In genomic region chr2:236055471-236055870, GRCh38 we compare ENCODE assay signal across 20 cellular contexts.
DNase-seq lines count a peak whose midpoint lies in the region; ATAC-seq, FAIRE-seq and TF ChIP-seq lines count a peak whose summit lies in the region.
"Had no signal": no experiment of that assay in that cellular context is flagged by ENCODE, and none has a peak within 500 bp of the region (broad histone marks: within the 10 kb centered on the region; RNA-seq: fewer than 3 reads in every experiment).

No MANE protein-coding gene starts in this region.

- H3K36me3 ChIP-seq in mucosa of descending colon (ENCODE audit: low read depth), result no peaks in the 10 kb centered on the region
- H3K36me3 ChIP-seq in prostate gland, result no peaks in the 10 kb centered on the region

- H3K9me3 ChIP-seq in mucosa of descending colon, result no peaks in the 10 kb centered on the region
- H3K9me3 ChIP-seq in prostate gland, result no peaks in the 10 kb centered on the region

- H3K27ac ChIP-seq in VCaP (peak overlapping the region; percentile 34; the same call in 1 of the 2 replicates), prostate gland (no peak overlapping the region)
- H3K27ac ChIP-seq: HL-60 had no signal

- TF ChIP-seq POLR2A in prostate gland (IDR thresholded peaks at IDR 0.05), result no peak
- no peak for TF ChIP-seq POLR2A in GM12891 (IDR thresholded peaks at IDR 0.05; ENCODE audit: low read depth, low read length)

- H3K4me1 ChIP-seq in mucosa of descending colon (ENCODE audit: low read depth), result no peaks in the 10 kb centered on the region
- H3K4me1 ChIP-seq in prostate gland (replicated peaks), result no peaks in the 10 kb centered on the region

- H3K4me3 ChIP-seq in mucosa of descending colon, result no peak overlapping the region
- no peak overlapping the region for H3K4me3 ChIP-seq in prostate gland

- intact Hi-C loops in left colon (cut with DNase I, micrococcal nuclease) (no loop called here), mucosa of descending colon (cut with DNase I, micrococcal nuclease) (no loop called here), prostate gland (cut with DNase I) (no loop called here)

- H3K27me3 ChIP-seq in prostate gland (replicated peaks; ENCODE audit: insufficient read depth), result no peaks in the 10 kb centered on the region

- ATAC-seq in left colon (peak; percentile 61), mucosa of descending colon (peak; percentile 35), GM19455 (IDR thresholded peaks at IDR 0.05; ENCODE audit: unreplicated experiment) (no peak)
- ATAC-seq: CD8-positive, alpha-beta T cell had no signal

- FAIRE-seq in GM12891 (lab: Jason Lieb, UNC), result no peak
- FAIRE-seq: D721Med, G401.6, GM12892, GM19239 had no signal

- WGBS in prostate gland, result 33% methylated on average over 13 of the region's 13 CpGs

- TF ChIP-seq CTCF in VCaP (conservative IDR thresholded peaks at IDR 0.05), result no peak
- no peak for TF ChIP-seq CTCF in mucosa of descending colon (IDR thresholded peaks at IDR 0.05)
- no peak for TF ChIP-seq CTCF in prostate gland (IDR thresholded peaks at IDR 0.05)

- no peak for DNase-seq in left colon
- DNase-seq in mucosa of descending colon, result no peak
- DNase-seq in prostate gland (ENCODE audit: low spot score), result peak; percentile 57
- DNase-seq in NCI-H82 (lab: John Stamatoyannopoulos, UW), result no peak
- no peak for DNase-seq in GM12891 (ENCODE audit: insufficient read length, low spot score)
- no peak for DNase-seq in T1000 (lab: John Stamatoyannopoulos, UW)
- DNase-seq: CD8-positive, alpha-beta T cell; COR-L47; DMS153; DMS79 treated with DMSO at 0.1 percent for 48 hours; EL; HCEC 1CT; HFFc6 had no signal

TF ChIP-seq in GM12891, 5 proteins besides CTCF, POLR2A, EP300 and RAD21:
- TF ChIP-seq PAX5 (IDR thresholded peaks at IDR 0.05; ENCODE audit: insufficient read depth, low read length, severe bottlenecking) (no peak), POU2F2 (IDR thresholded peaks at IDR 0.05; ENCODE audit: low read depth, low read length) (no peak), POLR2AphosphoS5 (IDR thresholded peaks at IDR 0.05; ENCODE audit: low read depth, low read length) (no peak), SPI1 (IDR thresholded peaks at IDR 0.05; ENCODE audit: low read depth, low read length) (no peak), TAF1 (IDR thresholded peaks at IDR 0.05; ENCODE audit: low read depth, low read length) (no peak)
